ENCODE assay signal across 14 cellular contexts in genomic region chr10:87591589-87591886, GRCh38.
DNase-seq lines count a peak whose midpoint lies in the region; ATAC-seq and TF ChIP-seq lines count a peak whose summit lies in the region.
"Had no signal": no experiment of that assay in that cellular context is flagged by ENCODE, and none has a peak within 500 bp of the region (broad histone marks: within the 10 kb centered on the region; RNA-seq: fewer than 3 reads in every experiment).

No MANE protein-coding gene starts in this region.

- intact Hi-C loops in Calu3 (cut with micrococcal nuclease; ENCODE audit: unreplicated experiment) (no loop called here), esophagus muscularis mucosa (cut with DNase I) (no loop called here)

- CTCF ChIA-PET in Calu3 (lab: Charles Lee): no interaction called here

- DNase-seq in Calu3 (no peak), fibroblast of lung (ENCODE audit: low read depth in 2 of 2) (no peak), renal cortical epithelial cell (ENCODE audit: low read depth) (peak; percentile 16), esophagus muscularis mucosa (ENCODE audit: extremely low spot score) (no peak), hypothalamus (lab: John Stamatoyannopoulos, UW) (no peak)
- DNase-seq: BE2C; CD4-positive, alpha-beta memory T cell; DMS153; DMS79 treated with DMSO at 0.1 percent for 48 hours; EL had no signal

- H3K36me3 Mint-ChIP-seq in Calu3 (ENCODE audit: insufficient read depth, unreplicated experiment): no peaks in the 10 kb centered on the region
- H3K36me3 Mint-ChIP-seq: CD4-positive, alpha-beta memory T cell had no signal

- no peaks in the 10 kb centered on the region for H3K27me3 Mint-ChIP-seq in Calu3 (ENCODE audit: unreplicated experiment)

- no peak overlapping the region for H3K4me3 Mint-ChIP-seq in Calu3 (ENCODE audit: low read depth, unreplicated experiment)
- H3K4me3 Mint-ChIP-seq: CD4-positive, alpha-beta memory T cell had no signal

- no peak for ATAC-seq in HG03457 (IDR thresholded peaks at IDR 0.05; ENCODE audit: unreplicated experiment)

- H3K9ac ChIP-seq in fibroblast of lung (ENCODE audit: insufficient read depth, low read length) (no peak overlapping the region), liver (ENCODE audit: low read depth in 1 of 2, low read length in 2 of 2) (no peak overlapping the region)

- TF ChIP-seq RAD21 in liver (IDR thresholded peaks at IDR 0.05): no peak

- H3K36me3 ChIP-seq in fibroblast of lung (ENCODE audit: control insufficient read depth, insufficient read depth, low read length): no peaks in the 10 kb centered on the region
- H3K36me3 ChIP-seq in liver (ENCODE audit: control insufficient read depth in 4 of 4, insufficient read depth in 3 of 4, low read depth in 1 of 4, low read length in 3 of 4): no peaks in the 10 kb centered on the region
- no peaks in the 10 kb centered on the region for H3K36me3 ChIP-seq in esophagus muscularis mucosa
- H3K36me3 ChIP-seq: BE2C, HAP-1 had no signal

- H3K27me3 ChIP-seq in fibroblast of lung (ENCODE audit: control insufficient read depth, insufficient read depth, low read length) (no peaks in the 10 kb centered on the region), liver (ENCODE audit: control insufficient read depth in 4 of 4, insufficient read depth in 4 of 4, low read length in 3 of 4) (no peaks in the 10 kb centered on the region), esophagus muscularis mucosa (no peaks in the 10 kb centered on the region)
- H3K27me3 ChIP-seq: BE2C had no signal

- no peak overlapping the region for H2AFZ ChIP-seq in fibroblast of lung (ENCODE audit: low read length)

- H3K9me3 Mint-ChIP-seq in Calu3 (ENCODE audit: low read depth, unreplicated experiment): no peaks in the 10 kb centered on the region
- H3K9me3 Mint-ChIP-seq: CD4-positive, alpha-beta memory T cell had no signal

- TF ChIP-seq CTCF in Calu3 (IDR thresholded peaks at IDR 0.05; ENCODE audit: unreplicated experiment): no peak
- TF ChIP-seq CTCF in fibroblast of lung (conservative IDR thresholded peaks at IDR 0.05 in 1 of 2, IDR thresholded peaks at IDR 0.05 in 1 of 2; ENCODE audit: low read depth in 1 of 2, low read length in 2 of 2): no peak
- TF ChIP-seq CTCF in liver (IDR thresholded peaks at IDR 0.05; ENCODE audit: low read depth, low read length, missing input control): no peak
- TF ChIP-seq CTCF in esophagus muscularis mucosa (IDR thresholded peaks at IDR 0.05): no peak

- no peak overlapping the region for H3K27ac ChIP-seq in fibroblast of lung (ENCODE audit: insufficient read depth, low read length)
- peak overlapping the region; percentile 55 to 74 for H3K27ac ChIP-seq in liver (ENCODE audit: low read depth in 1 of 2, low read length in 2 of 2)
- no peak overlapping the region for H3K27ac ChIP-seq in esophagus muscularis mucosa (replicated peaks in 1 of 4)
- H3K27ac ChIP-seq: C4-2B had no signal

- no peak for TF ChIP-seq POLR2A in esophagus muscularis mucosa (IDR thresholded peaks at IDR 0.05; ENCODE audit: low read depth)

- H3K4me1 Mint-ChIP-seq in Calu3 (ENCODE audit: low read depth, unreplicated experiment): peaks cover 50% of the 10 kb centered on the region
- H3K4me1 Mint-ChIP-seq: CD4-positive, alpha-beta memory T cell had no signal

- TF ChIP-seq EP300 in esophagus muscularis mucosa (IDR thresholded peaks at IDR 0.05): no peak

- H3K9me3 ChIP-seq in fibroblast of lung (ENCODE audit: control insufficient read depth, insufficient read depth, low read depth, low read length) (no peaks in the 10 kb centered on the region), liver (ENCODE audit: control insufficient read depth in 4 of 4, low read length in 3 of 4) (no peaks in the 10 kb centered on the region), esophagus muscularis mucosa (no peaks in the 10 kb centered on the region)
- H3K9me3 ChIP-seq: BE2C, HAP-1 had no signal

- no peaks in the 10 kb centered on the region for H4K20me1 ChIP-seq in fibroblast of lung (ENCODE audit: control insufficient read depth, extremely low read depth, insufficient read depth, low read length)

- peak overlapping the region; percentile 9 for H3K27ac Mint-ChIP-seq in Calu3 (ENCODE audit: unreplicated experiment)
- H3K27ac Mint-ChIP-seq: CD4-positive, alpha-beta memory T cell had no signal

- H3K4me3 ChIP-seq in fibroblast of lung (replicated peaks in 1 of 4; ENCODE audit: control extremely low read depth in 1 of 4, insufficient read depth in 1 of 4, low read depth in 3 of 4, low read length in 4 of 4): no peak overlapping the region
- no peak overlapping the region for H3K4me3 ChIP-seq in liver (ENCODE audit: low read depth in 1 of 3, low read length in 3 of 3)
- H3K4me3 ChIP-seq in esophagus muscularis mucosa: no peak overlapping the region
- H3K4me3 ChIP-seq: HAP-1 had no signal

- peaks cover 8% of the 10 kb centered on the region for H3K4me1 ChIP-seq in fibroblast of lung (ENCODE audit: control insufficient read depth, extremely low read depth, insufficient read depth, low read length)
- peaks cover 21 to 55% (median 50%) of the 10 kb centered on the region in 4 donors for H3K4me1 ChIP-seq in liver (ENCODE audit: control insufficient read depth in 4 of 4, insufficient read depth in 4 of 4, low read length in 3 of 4)
- peaks cover 4 to 13% (median 12%) of the 10 kb centered on the region in 4 donors for H3K4me1 ChIP-seq in esophagus muscularis mucosa
- H3K4me1 ChIP-seq: BE2C, HAP-1 had no signal

- H3K4me2 ChIP-seq in fibroblast of lung (ENCODE audit: extremely low read depth, insufficient read depth, low read length): peak overlapping the region; percentile 32

- no TSS peak for BruUV-seq in Calu3 (replicated peaks; lab: Mats Ljungman, UMichigan)

- no peaks in the 10 kb centered on the region for H3K79me2 ChIP-seq in fibroblast of lung (ENCODE audit: control insufficient read depth, insufficient read depth, low read length)

TF ChIP-seq in liver, 16 proteins besides CTCF, POLR2A, EP300 and RAD21:
- TF ChIP-seq ZBTB33 (IDR thresholded peaks at IDR 0.05) (no peak), GABPA (IDR thresholded peaks at IDR 0.05 in 1 of 2, conservative IDR thresholded peaks at IDR 0.05 in 1 of 2) (no peak), RXRA (IDR thresholded peaks at IDR 0.05) (no peak), FOXA1 (IDR thresholded peaks at IDR 0.05) (no peak), EGR1 (IDR thresholded peaks at IDR 0.05; ENCODE audit: low read depth in 2 of 2) (no peak), REST (IDR thresholded peaks at IDR 0.05) (no peak), HNF4A (conservative IDR thresholded peaks at IDR 0.05) (no peak), YY1 (IDR thresholded peaks at IDR 0.05) (no peak), FOXA2 (IDR thresholded peaks at IDR 0.05) (no peak), TAF1 (conservative IDR thresholded peaks at IDR 0.05) (no peak), SP1 (IDR thresholded peaks at IDR 0.05) (no peak), MAX (IDR thresholded peaks at IDR 0.05) (no peak), NR2F2 (IDR thresholded peaks at IDR 0.05) (no peak)

Comparison
In these comparisons a context has a peak if more than half of its experiments do, and no peak if none do; other contexts are left out.
1. H3K27ac ChIP-seq: peak in liver (2 of 2); none in fibroblast of lung (single experiment) and esophagus muscularis mucosa (0 of 4).